In genomic region chrX:138748480-138748879, GRCh38 we compare ENCODE assay signal across 9 cellular contexts. TPM values are rescaled to one million over a fixed set of nuclear protein-coding genes. Genes with fewer than 3 reads are reported as not detected.
DNase-seq lines count a peak whose midpoint lies in the region; ATAC-seq and TF ChIP-seq lines count a peak whose summit lies in the region.
"Had no signal": no experiment of that assay in that cellular context is flagged by ENCODE, and none has a peak within 500 bp of the region (broad histone marks: within the 10 kb centered on the region; RNA-seq: fewer than 3 reads in every experiment).

No MANE protein-coding gene starts in this region.

- H3K23ac ChIP-seq in mesendoderm (ENCODE audit: low read length) = no peak overlapping the region

- H3K18ac ChIP-seq in mesendoderm (ENCODE audit: low read length) = no peak overlapping the region

- H3K27me3 ChIP-seq in heart right ventricle (peaks cover 0 to 52% (median 0%) of the 10 kb centered on the region in 7 donors), mesendoderm (ENCODE audit: insufficient read depth, low read length, poor library complexity) (no peaks in the 10 kb centered on the region)
- H3K27me3 ChIP-seq: gastrocnemius medialis had no signal

- no peaks in the 10 kb centered on the region for H3K79me2 ChIP-seq in mesendoderm (ENCODE audit: control insufficient read depth, insufficient read depth, low read length)

- H3K9me3 ChIP-seq in heart right ventricle = no peaks in the 10 kb centered on the region
- H3K9me3 ChIP-seq: gastrocnemius medialis had no signal

- H2AK5ac ChIP-seq in mesendoderm (ENCODE audit: low read length) = no peak overlapping the region

- no peak overlapping the region for H3K4ac ChIP-seq in mesendoderm (ENCODE audit: low read depth, low read length)

- H2BK15ac ChIP-seq in mesendoderm (replicated peaks; ENCODE audit: low read depth) = no peak overlapping the region

- intact Hi-C loops in heart right ventricle (cut with DNase I) (loop anchor here in 8 of 10 donors (5.0 to 10.0 kb wide), 5 partner anchors 554 to 624 kb away; no protein-coding TSS in a partner anchor), Right ventricle myocardium superior (cut with DNase I) (loop anchor here (10.0 kb wide), 1 partner anchor 554 kb away; no protein-coding TSS in a partner anchor)

- H3K27ac ChIP-seq in heart right ventricle (no peak overlapping the region), mesendoderm (ENCODE audit: low read depth, low read length) (no peak overlapping the region)
- H3K27ac ChIP-seq: gastrocnemius medialis had no signal

- no peak overlapping the region for H2BK5ac ChIP-seq in mesendoderm (ENCODE audit: low read length)

- no peak overlapping the region for H3K56ac ChIP-seq in mesendoderm (ENCODE audit: low read length)

- H2BK120ac ChIP-seq in mesendoderm (ENCODE audit: low read depth, low read length) = no peak overlapping the region

- TF ChIP-seq CTCF in heart right ventricle (IDR thresholded peaks at IDR 0.05) = peak in 7 of 9 donors; percentile 31 to 56 (median 40)

- H3K36me3 ChIP-seq in heart right ventricle = no peaks in the 10 kb centered on the region
- H3K36me3 ChIP-seq in mesendoderm (ENCODE audit: control insufficient read depth, insufficient read depth, low read length) = no peaks in the 10 kb centered on the region
- H3K36me3 ChIP-seq: gastrocnemius medialis had no signal

- ATAC-seq in heart right ventricle (no peak), Right ventricle myocardium superior (ENCODE audit: poor library complexity) (no peak), HG03039 (IDR thresholded peaks at IDR 0.05; ENCODE audit: unreplicated experiment) (no peak)
- ATAC-seq: gastrocnemius medialis had no signal

- DNase-seq in heart right ventricle (no peak), Right ventricle myocardium superior (no peak), RKO (ENCODE audit: low spot score) (peak; percentile 39), foreskin melanocyte (peak; percentile 11), hepatic stellate cell (ENCODE audit: low spot score) (no peak), mesendoderm (no peak)
- DNase-seq in stimulated activated CD4-positive, alpha-beta T cell treated with anti-CD3 and anti-CD28 coated beads, Interleukin-2, amount 100 ng/mL, for 24 hours = no peak
- DNase-seq: gastrocnemius medialis had no signal

- no peaks in the 10 kb centered on the region for H3K4me1 ChIP-seq in heart right ventricle
- no peaks in the 10 kb centered on the region for H3K4me1 ChIP-seq in mesendoderm (ENCODE audit: control insufficient read depth, low read depth, low read length)
- H3K4me1 ChIP-seq: gastrocnemius medialis had no signal

- H4K5ac ChIP-seq in mesendoderm (ENCODE audit: low read length) = no peak overlapping the region

- H4K8ac ChIP-seq in mesendoderm (ENCODE audit: low read depth, low read length) = no peak overlapping the region

- no peak overlapping the region for H3K4me2 ChIP-seq in mesendoderm (ENCODE audit: low read length)

- 38 to 39% methylated on average over 3 of the region's 3 CpGs for WGBS in heart right ventricle, 2 donors
- WGBS in mesendoderm (ENCODE audit: extremely low coverage, insufficient coverage, low lambda C conversion rate) = no CpG with 5 or more reads among the region's 3 CpGs

- no peak overlapping the region for H3K4me3 ChIP-seq in heart right ventricle
- H3K4me3 ChIP-seq in mesendoderm (ENCODE audit: low read length) = no peak overlapping the region
- H3K4me3 ChIP-seq: gastrocnemius medialis had no signal

- H3K79me1 ChIP-seq in mesendoderm (ENCODE audit: low read length) = no peaks in the 10 kb centered on the region

- H3K9ac ChIP-seq in mesendoderm (ENCODE audit: low read length) = no peak overlapping the region

RNA-seq across cellular contexts. Expression of gene FGF13, which starts 37.0 kb away (rescaled TPM):
- total RNA-seq in heart right ventricle = 1 to 10 TPM in 5 of 10 donors, under 1 TPM in 5; 0.30 to 3.3 (median 1.00) TPM
- 1 to 10 TPM in 1 of 2 donors, under 1 TPM in 1; 0.90 to 1.2 TPM for polyA plus RNA-seq in heart right ventricle
- 0.43 TPM for total RNA-seq in Right ventricle myocardium superior
- 60.2 TPM for polyA plus RNA-seq in mesendoderm (2013, experiment 1 of 2)
- polyA plus RNA-seq in mesendoderm (2013, experiment 2 of 2) = 61.5 TPM

Comparison
In these comparisons a context has a peak if more than half of its experiments do, and no peak if none do; other contexts are left out.
1. DNase-seq: peak in RKO (single experiment) and foreskin melanocyte (single experiment); none in heart right ventricle (0 of 2), Right ventricle myocardium superior (single experiment), hepatic stellate cell (single experiment), mesendoderm (single experiment) and stimulated activated CD4-positive, alpha-beta T cell treated with anti-CD3 and anti-CD28 coated beads, Interleukin-2, amount 100 ng/mL, for 24 hours (0 of 2).